Comparison of ENCODE assay signal across 9 cellular contexts in genomic region chr19:48487944-48488343, GRCh38. TPM values are rescaled to one million over a fixed set of nuclear protein-coding genes. Genes with fewer than 3 reads are reported as not detected.
DNase-seq lines count a peak whose midpoint lies in the region; ATAC-seq and TF ChIP-seq lines count a peak whose summit lies in the region.
"Had no signal": no experiment of that assay in that cellular context is flagged by ENCODE, and none has a peak within 500 bp of the region (broad histone marks: within the 10 kb centered on the region; RNA-seq: fewer than 3 reads in every experiment).

No MANE protein-coding gene starts in this region.

- H3K4me3 Mint-ChIP-seq in CD14-positive monocyte = no peak overlapping the region
- no peak overlapping the region for H3K4me3 Mint-ChIP-seq in natural killer cell
- H3K4me3 Mint-ChIP-seq: central memory CD8-positive, alpha-beta T cell had no signal

- peak; percentile 55 for DNase-seq in AG09319 (ENCODE audit: extremely low read depth, low read depth)
- DNase-seq in NCI-H446 treated with DMSO at 0.1 percent for 48 hours (lab: John Stamatoyannopoulos, UW) = peak; percentile 71
- peak; percentile 96 for DNase-seq in epithelial cell of esophagus (ENCODE audit: low read depth)
- peak; percentile 86 for DNase-seq in mucosa of gallbladder (ENCODE audit: low spot score)
- no peak for DNase-seq in CD14-positive monocyte (ENCODE audit: low spot score)
- no peak for DNase-seq in middle frontal gyrus (ENCODE audit: extremely low spot score, low spot score)
- no peak for DNase-seq in natural killer cell
- DNase-seq in NK-92 treated with Interleukin-12 subunit alpha and Interleukin-12 subunit beta, amount 100 ng/mL, for 24 hours (lab: John Stamatoyannopoulos, UW) = no peak

- intact Hi-C loops in CD14-positive monocyte (cut with micrococcal nuclease) = loop anchor here in 1 of 2 donors (2.0 kb wide), 1 partner anchor 121 kb away; no protein-coding TSS in a partner anchor
- intact Hi-C loops in natural killer cell (cut with micrococcal nuclease) = no loop called here

- peaks cover 0 to 7% of the 10 kb centered on the region in 2 donors for H3K36me3 Mint-ChIP-seq in CD14-positive monocyte
- H3K36me3 Mint-ChIP-seq in natural killer cell = no peaks in the 10 kb centered on the region

- H3K27ac Mint-ChIP-seq in CD14-positive monocyte (peak overlapping the region in 3 of 7 donors; percentile 2 to 56 (median 14)), natural killer cell (no peak overlapping the region)

- no peak overlapping the region for H3K4me3 ChIP-seq in epithelial cell of esophagus (ENCODE audit: low read length)

- H3K9me3 Mint-ChIP-seq in CD14-positive monocyte (peaks cover 0 to 26% (median 15%) of the 10 kb centered on the region in 7 donors), natural killer cell (no peaks in the 10 kb centered on the region)
- H3K9me3 Mint-ChIP-seq: central memory CD8-positive, alpha-beta T cell had no signal

- H3K4me1 Mint-ChIP-seq in CD14-positive monocyte = peaks cover 18% of the 10 kb centered on the region
- peaks cover 21 to 27% of the 10 kb centered on the region in 2 donors for H3K4me1 Mint-ChIP-seq in natural killer cell

- no peak for ATAC-seq in natural killer cell

- H3K27me3 Mint-ChIP-seq in CD14-positive monocyte (ENCODE audit: low read depth in 3 of 3) (peaks cover 37 to 45% (median 40%) of the 10 kb centered on the region in 3 donors), natural killer cell (ENCODE audit: low read depth in 2 of 2) (peaks cover 0 to 21% of the 10 kb centered on the region in 2 donors)

- no peak for TF ChIP-seq CTCF in AG09319 (IDR thresholded peaks at IDR 0.05; ENCODE audit: low read depth, low read length)
- no peak for TF ChIP-seq CTCF in epithelial cell of esophagus (IDR thresholded peaks at IDR 0.05; ENCODE audit: insufficient read depth, low read depth, low read length, missing control alignments)
- TF ChIP-seq CTCF in CD14-positive monocyte (IDR thresholded peaks at IDR 0.05) = no peak
- TF ChIP-seq CTCF in natural killer cell (IDR thresholded peaks at IDR 0.05) = no peak

RNA-seq across cellular contexts. Expression of gene CYTH2, which starts 18.8 kb away (rescaled TPM):
- 141 TPM for total RNA-seq in mucosa of gallbladder
- polyA plus RNA-seq in CD14-positive monocyte = 10 to 100 TPM; 21.3 to 21.7 TPM
- total RNA-seq in natural killer cell = 10 to 100 TPM; 38.5 to 44.1 (median 39.2) TPM

RNA-seq across cellular contexts. Expression of gene LMTK3, which starts 23.7 kb away (rescaled TPM):
- 21.0 TPM for total RNA-seq in mucosa of gallbladder
- not detected for polyA plus RNA-seq in CD14-positive monocyte
- total RNA-seq in natural killer cell = 1 to 10 TPM in 2 of 3 donors, under 1 TPM in 1; 0.64 to 2.9 (median 1.9) TPM

RNA-seq across cellular contexts. Expression of gene KCNJ14, which starts 32.6 kb away (rescaled TPM):
- total RNA-seq in mucosa of gallbladder (1.0 TPM), natural killer cell (1 to 10 TPM in 1 of 3 donors, under 1 TPM in 2; 0.77 to 1.2 (median 0.85) TPM)
- polyA plus RNA-seq in CD14-positive monocyte = under 1 TPM in 1 of 2 donors, not detected in 1; 0.09 TPM

RNA-seq across cellular contexts. Expression of gene GRWD1, which starts 42.2 kb away (rescaled TPM):
- total RNA-seq in mucosa of gallbladder (27.6 TPM), natural killer cell (10 to 100 TPM; 14.2 to 29.0 (median 16.7) TPM)
- 10 to 100 TPM in 1 of 2 donors, 1 to 10 TPM in 1; 10.0 to 13.9 TPM for polyA plus RNA-seq in CD14-positive monocyte

Comparison
In these comparisons a context has a peak if more than half of its experiments do, and no peak if none do; other contexts are left out.
1. DNase-seq: peak in AG09319 (single experiment), NCI-H446 treated with DMSO at 0.1 percent for 48 hours (single experiment), epithelial cell of esophagus (single experiment) and mucosa of gallbladder (single experiment); none in CD14-positive monocyte (single experiment), middle frontal gyrus (single experiment), natural killer cell (single experiment) and NK-92 treated with Interleukin-12 subunit alpha and Interleukin-12 subunit beta, amount 100 ng/mL, for 24 hours (single experiment).